In the genomic region with DNA sequence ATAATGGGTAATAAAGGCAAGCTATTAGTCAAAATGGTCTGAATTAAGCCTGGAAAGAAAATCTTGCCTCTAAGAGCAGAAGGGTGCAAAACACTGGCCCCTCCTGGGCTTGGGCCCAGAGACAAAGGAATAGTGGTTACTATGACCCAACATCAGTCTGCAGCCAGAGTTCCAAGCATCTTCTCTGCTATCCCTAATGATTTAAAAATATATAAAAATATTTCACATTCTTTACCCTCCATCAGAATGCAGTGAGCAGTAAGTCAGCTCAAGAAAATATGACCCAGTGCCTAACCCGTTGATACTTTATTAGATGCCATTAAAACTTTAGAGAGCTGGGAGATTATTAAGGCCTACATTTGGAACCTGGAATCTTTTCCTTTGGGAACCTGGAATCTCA, we compare ENCODE assay signal across 22 cellular contexts. TPM values are rescaled to one million over a fixed set of nuclear protein-coding genes. Genes with fewer than 3 reads are reported as not detected.
DNase-seq lines count a peak whose midpoint lies in the region; ATAC-seq and TF ChIP-seq lines count a peak whose summit lies in the region.
"Had no signal": no experiment of that assay in that cellular context is flagged by ENCODE, and none has a peak within 500 bp of the region (broad histone marks: within the 10 kb centered on the region; RNA-seq: fewer than 3 reads in every experiment).

No MANE protein-coding gene starts in this region.

- H3K36me3 Mint-ChIP-seq in CD8-positive, alpha-beta memory T cell: peaks cover 0 to 26% (median 11%) of the 10 kb centered on the region in 3 donors
- H3K36me3 Mint-ChIP-seq in naive thymus-derived CD8-positive, alpha-beta T cell: peaks cover 0 to 43% (median 15%) of the 10 kb centered on the region in 3 donors

- no peaks in the 10 kb centered on the region for H4K20me1 ChIP-seq in SK-N-SH (ENCODE audit: insufficient read depth)

- H3K9me3 Mint-ChIP-seq in CD8-positive, alpha-beta memory T cell: no peaks in the 10 kb centered on the region
- H3K9me3 Mint-ChIP-seq in naive thymus-derived CD8-positive, alpha-beta T cell: no peaks in the 10 kb centered on the region
- H3K9me3 Mint-ChIP-seq: immature natural killer cell had no signal

- peak overlapping the region in 1 of 7 donors; percentile 20 for H3K4me3 Mint-ChIP-seq in CD8-positive, alpha-beta memory T cell
- no peak overlapping the region for H3K4me3 Mint-ChIP-seq in naive thymus-derived CD8-positive, alpha-beta T cell
- H3K4me3 Mint-ChIP-seq: immature natural killer cell had no signal

- no peak overlapping the region for H3K4me3 ChIP-seq in SK-N-SH (ENCODE audit: low read depth in 2 of 2, low read length in 1 of 2)
- H3K4me3 ChIP-seq in CD8-positive, alpha-beta memory T cell (ENCODE audit: low read length): no peak overlapping the region
- no peak overlapping the region for H3K4me3 ChIP-seq in ascending aorta
- no peak overlapping the region for H3K4me3 ChIP-seq in SJCRH30
- H3K4me3 ChIP-seq: skin epidermis, tibial nerve had no signal

- no peaks in the 10 kb centered on the region for H3K9me2 ChIP-seq in SK-N-SH

- H3K9ac ChIP-seq in SK-N-SH: no peak overlapping the region

- H3K79me2 ChIP-seq in SK-N-SH (ENCODE audit: insufficient read depth): peaks cover 27% of the 10 kb centered on the region

- ATAC-seq in SK-N-SH treated with all-trans-retinoic acid at 6 μM for 48 hours: peak; percentile 78
- ATAC-seq in naive thymus-derived CD8-positive, alpha-beta T cell: no peak

- H3K27me3 ChIP-seq in SK-N-SH (ENCODE audit: insufficient read depth) (no peaks in the 10 kb centered on the region), ascending aorta (no peaks in the 10 kb centered on the region), SJCRH30 (no peaks in the 10 kb centered on the region)
- no peaks in the 10 kb centered on the region for H3K27me3 ChIP-seq in CD8-positive, alpha-beta memory T cell (ENCODE audit: insufficient read depth, low read length, poor library complexity, severe bottlenecking)
- H3K27me3 ChIP-seq: tibial nerve had no signal

- peak overlapping the region in 1 of 2 experiments; percentile 73; a peak in 1 of 4 replicates for H3K27ac ChIP-seq in SK-N-SH (ENCODE audit: low read depth in 2 of 2, low read length in 1 of 2)
- H3K27ac ChIP-seq in CD8-positive, alpha-beta memory T cell (ENCODE audit: low read depth, low read length): no peak overlapping the region
- peak overlapping the region; percentile 29 to 48 for H3K27ac ChIP-seq in ascending aorta
- no peak overlapping the region for H3K27ac ChIP-seq in SJCRH30
- H3K27ac ChIP-seq: 22Rv1, skin epidermis, tibial nerve had no signal

- no peak overlapping the region for H3K4me2 ChIP-seq in SK-N-SH

- H3K4me1 Mint-ChIP-seq in CD8-positive, alpha-beta memory T cell: peaks cover 76 to 89% (median 85%) of the 10 kb centered on the region in 3 donors
- peaks cover 35 to 82% (median 71%) of the 10 kb centered on the region in 4 donors for H3K4me1 Mint-ChIP-seq in naive thymus-derived CD8-positive, alpha-beta T cell

- 71% methylated on average over 1 of the region's 1 CpG for WGBS in SK-N-SH (ENCODE audit: low lambda C conversion rate)

- peaks cover 0 to 2% of the 10 kb centered on the region in 2 donors for H3K27me3 Mint-ChIP-seq in CD8-positive, alpha-beta memory T cell
- no peaks in the 10 kb centered on the region for H3K27me3 Mint-ChIP-seq in naive thymus-derived CD8-positive, alpha-beta T cell

- H3F3A ChIP-seq in SK-N-SH (replicated peaks; ENCODE audit: insufficient read depth): peaks cover 9% of the 10 kb centered on the region

- TF ChIP-seq EP300 in SK-N-SH (IDR thresholded peaks at IDR 0.05; ENCODE audit: borderline replicate concordance in 1 of 2, low read depth in 1 of 2, low read length in 1 of 2): no peak

- DNase-seq in SK-N-SH (no peak), ascending aorta (ENCODE audit: low spot score in 2 of 2) (no peak), SJCRH30 (no peak), SIG-M5 treated with dmso at 0.1 percent for 504 hours (lab: John Stamatoyannopoulos, UW; ENCODE audit: unreplicated experiment) (no peak)
- no peak for DNase-seq in CD8-positive, alpha-beta memory T cell
- DNase-seq in naive thymus-derived CD8-positive, alpha-beta T cell: no peak
- no peak for DNase-seq in stimulated activated CD4-positive, alpha-beta T cell treated with anti-CD3 and anti-CD28 coated beads, Interleukin-12 subunit alpha, Interleukin-12 subunit beta, amount 100 ng/mL, for 4 hours
- DNase-seq: activated CD4-positive, alpha-beta T cell treated with anti-CD3 and anti-CD28 coated beads, Interleukin-2, amount 50 U/mL, for 48 hours; activated gamma-delta T cell; C1 segment of cervical spinal cord; DMS79; glutamatergic neuron; immature natural killer cell; KG1; NCI-H1048; NCI-H2081 treated with DMSO at 0.1 percent for 48 hours; NCI-H510A treated with DMSO at 0.1 percent for 48 hours; SHP77 treated with DMSO at 0.1 percent for 48 hours had no signal

- H3K36me3 ChIP-seq in SK-N-SH (replicated peaks in 1 of 2; ENCODE audit: control insufficient read depth in 1 of 2, insufficient read depth in 2 of 2, low read length in 1 of 2): no peaks in the 10 kb centered on the region
- no peaks in the 10 kb centered on the region for H3K36me3 ChIP-seq in CD8-positive, alpha-beta memory T cell (ENCODE audit: insufficient read depth, low read length)
- no peaks in the 10 kb centered on the region for H3K36me3 ChIP-seq in ascending aorta
- H3K36me3 ChIP-seq in SJCRH30: no peaks in the 10 kb centered on the region
- H3K36me3 ChIP-seq: tibial nerve had no signal

- H3K4me1 ChIP-seq in SK-N-SH (ENCODE audit: control insufficient read depth in 1 of 2, insufficient read depth in 2 of 2, low read depth in 1 of 2, low read length in 1 of 2) (peaks cover 4 to 25% of the 10 kb centered on the region in 2 experiments; a peak in 3 of 4 replicates), ascending aorta (peaks cover 4 to 40% of the 10 kb centered on the region in 2 donors), SJCRH30 (peaks cover 25% of the 10 kb centered on the region)
- H3K4me1 ChIP-seq in CD8-positive, alpha-beta memory T cell (ENCODE audit: insufficient read depth, low read length): peaks cover 55% of the 10 kb centered on the region

- H3K27ac Mint-ChIP-seq in CD8-positive, alpha-beta memory T cell: peak overlapping the region in 6 of 8 donors; percentile 56 to 93 (median 84)
- peak overlapping the region in 7 of 10 donors; percentile 41 to 91 (median 55) for H3K27ac Mint-ChIP-seq in naive thymus-derived CD8-positive, alpha-beta T cell

- no peak for TF ChIP-seq CTCF in SK-N-SH (IDR thresholded peaks at IDR 0.05)
- no peak for TF ChIP-seq CTCF in ascending aorta (IDR thresholded peaks at IDR 0.05)

- CTCF ChIA-PET in SK-N-SH (lab: Yijun Ruan, JAX): interaction anchor here (1.0 to 1.3 kb wide), 2 partner anchors 8 to 41 kb away, joined by 3 read pairs; no protein-coding TSS in a partner anchor
- CTCF ChIA-PET in CD8-positive, alpha-beta memory T cell (lab: Charles Lee): interaction anchor here (0.9 kb wide), 1 partner anchor 9 kb away, joined by 3 read pairs; no protein-coding TSS in a partner anchor

- POLR2A ChIA-PET in SK-N-SH (lab: Yijun Ruan, JAX): no interaction called here
- POLR2A ChIA-PET in CD8-positive, alpha-beta memory T cell (lab: Charles Lee): interaction anchor here (0.6 kb wide), 3 partner anchors 18 to 138 kb away, joined by 3 to 5 read pairs (median 4); no protein-coding TSS in a partner anchor
- POLR2A ChIA-PET in naive thymus-derived CD8-positive, alpha-beta T cell (lab: Charles Lee): interaction anchor here (0.5 to 0.9 kb wide), 5 partner anchors 32 to 246 kb away, joined by 3 to 6 read pairs (median 3); no protein-coding TSS in a partner anchor

- intact Hi-C loops in ascending aorta (cut with DNase I): no loop called here

- H3K9me3 ChIP-seq in SK-N-SH (no peaks in the 10 kb centered on the region), ascending aorta (no peaks in the 10 kb centered on the region), SJCRH30 (replicated peaks) (no peaks in the 10 kb centered on the region)
- H3K9me3 ChIP-seq in CD8-positive, alpha-beta memory T cell (ENCODE audit: low read length): no peaks in the 10 kb centered on the region
- H3K9me3 ChIP-seq: tibial nerve had no signal

- no peak overlapping the region for H2AFZ ChIP-seq in SK-N-SH (ENCODE audit: low read depth)

- TF ChIP-seq RAD21 in SK-N-SH (IDR thresholded peaks at IDR 0.05; ENCODE audit: low read length): no peak

TF ChIP-seq in SK-N-SH treated with all-trans-retinoic acid at 6 μM for 48 hours, 23 proteins besides CTCF, POLR2A, EP300 and RAD21 (continues in another document):
- no peak for TF ChIP-seq TCF4 (CRISPR knock-in tag; IDR thresholded peaks at IDR 0.05; ENCODE audit: borderline replicate concordance)

TF ChIP-seq in SK-N-SH, 30 proteins besides CTCF, POLR2A, EP300 and RAD21 (continues in another document):
- TF ChIP-seq, protein P1, sequence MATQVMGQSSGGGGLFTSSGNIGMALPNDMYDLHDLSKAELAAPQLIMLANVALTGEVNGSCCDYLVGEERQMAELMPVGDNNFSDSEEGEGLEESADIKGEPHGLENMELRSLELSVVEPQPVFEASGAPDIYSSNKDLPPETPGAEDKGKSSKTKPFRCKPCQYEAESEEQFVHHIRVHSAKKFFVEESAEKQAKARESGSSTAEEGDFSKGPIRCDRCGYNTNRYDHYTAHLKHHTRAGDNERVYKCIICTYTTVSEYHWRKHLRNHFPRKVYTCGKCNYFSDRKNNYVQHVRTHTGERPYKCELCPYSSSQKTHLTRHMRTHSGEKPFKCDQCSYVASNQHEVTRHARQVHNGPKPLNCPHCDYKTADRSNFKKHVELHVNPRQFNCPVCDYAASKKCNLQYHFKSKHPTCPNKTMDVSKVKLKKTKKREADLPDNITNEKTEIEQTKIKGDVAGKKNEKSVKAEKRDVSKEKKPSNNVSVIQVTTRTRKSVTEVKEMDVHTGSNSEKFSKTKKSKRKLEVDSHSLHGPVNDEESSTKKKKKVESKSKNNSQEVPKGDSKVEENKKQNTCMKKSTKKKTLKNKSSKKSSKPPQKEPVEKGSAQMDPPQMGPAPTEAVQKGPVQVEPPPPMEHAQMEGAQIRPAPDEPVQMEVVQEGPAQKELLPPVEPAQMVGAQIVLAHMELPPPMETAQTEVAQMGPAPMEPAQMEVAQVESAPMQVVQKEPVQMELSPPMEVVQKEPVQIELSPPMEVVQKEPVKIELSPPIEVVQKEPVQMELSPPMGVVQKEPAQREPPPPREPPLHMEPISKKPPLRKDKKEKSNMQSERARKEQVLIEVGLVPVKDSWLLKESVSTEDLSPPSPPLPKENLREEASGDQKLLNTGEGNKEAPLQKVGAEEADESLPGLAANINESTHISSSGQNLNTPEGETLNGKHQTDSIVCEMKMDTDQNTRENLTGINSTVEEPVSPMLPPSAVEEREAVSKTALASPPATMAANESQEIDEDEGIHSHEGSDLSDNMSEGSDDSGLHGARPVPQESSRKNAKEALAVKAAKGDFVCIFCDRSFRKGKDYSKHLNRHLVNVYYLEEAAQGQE (IDR thresholded peaks at IDR 0.05; ENCODE audit: low read depth, low read length): no peak

RNA-seq across cellular contexts. Expression of gene TNFAIP8, which starts 14.7 kb away (rescaled TPM):
- 28.3 and 31.3 TPM in 2 replicates for polyA plus RNA-seq in SK-N-SH (2012; rRNA removed)
- polyA plus RNA-seq in SK-N-SH (2012; cell fraction: cytosol; rRNA removed): 33.8 and 41.5 TPM in 2 replicates
- 11.7 and 15.5 TPM in 2 replicates for polyA plus RNA-seq in SK-N-SH (2012; cell fraction: nucleus; rRNA removed)
- 100 to 1,000 TPM; 295 to 311 TPM for total RNA-seq in CD8-positive, alpha-beta memory T cell
- 207 TPM for polyA plus RNA-seq in CD8-positive, alpha-beta memory T cell
- 3.5 TPM for total RNA-seq in ascending aorta
- 100 to 1,000 TPM; 176 to 177 TPM for total RNA-seq in naive thymus-derived CD8-positive, alpha-beta T cell
- 100 to 1,000 TPM; 175 to 220 (median 188) TPM for polyA plus RNA-seq in naive thymus-derived CD8-positive, alpha-beta T cell
- total RNA-seq in SJCRH30 (2014; rRNA removed; shearing (Covaris generic)): 43.1 and 45.3 TPM in 2 replicates

Comparison
In these comparisons a context has a peak if more than half of its experiments do, and no peak if none do; other contexts are left out.
1. H3K27ac ChIP-seq: peak in ascending aorta (2 of 2); none in CD8-positive, alpha-beta memory T cell (single experiment) and SJCRH30 (single experiment).